ENCODE assay signal across 20 cellular contexts in genomic region chrX:40142417-40142816, GRCh38.
"Had no signal": no experiment of that assay in that cellular context is flagged by ENCODE, and none has a peak within 500 bp of the region (broad histone marks: within the 10 kb centered on the region; RNA-seq: fewer than 3 reads in every experiment).

No MANE protein-coding gene starts in this region.

- H3K4me1 ChIP-seq: colonic mucosa, foreskin keratinocyte had no signal

- FAIRE-seq: keratinocyte, small intestine had no signal

- H3K36me3 ChIP-seq: colonic mucosa, neural progenitor cell, ovary had no signal

- H3K4me2 ChIP-seq: neural progenitor cell had no signal

- DNase-seq: activated CD4-positive, alpha-beta memory T cell treated with anti-CD3 and anti-CD28 coated beads, Interleukin-2, amount 10 ng/mL, durations not matched to agents 7 days and 5 days; activated CD4-positive, alpha-beta T cell treated with anti-CD3 and anti-CD28 coated beads for 48 hours; activated CD4-positive, CD25-positive, alpha-beta regulatory T cell; activated CD8-positive, alpha-beta memory T cell treated with anti-CD3 and anti-CD28 coated beads, Interleukin-2, amount 10 ng/mL, durations not matched to agents 7 days and 5 days; activated naive CD4-positive, alpha-beta T cell; activated T-cell treated with anti-CD3 and anti-CD28 coated beads, Interleukin-2, amount 50 U/mL, for 1 hour; anterior cingulate cortex; colonic mucosa; foreskin keratinocyte; hippocampal formation; ovary; psoas muscle; small intestine; stimulated activated CD4-positive, alpha-beta T cell treated with anti-CD3 and anti-CD28 coated beads, Interleukin-15, amount 100 ng/mL, for 24 hours; stimulated activated CD4-positive, alpha-beta T cell treated with anti-CD3 and anti-CD28 coated beads, Interleukin-4, amount 100 ng/mL, for 1 hour; stimulated activated naive CD8-positive, alpha-beta T cell treated with anti-CD3 and anti-CD28 coated beads, Interleukin-15, amount 100 ng/mL, for 72 hours; T-cell had no signal

- H3K9me3 ChIP-seq: colonic mucosa, ovary, psoas muscle had no signal

- H3K9ac ChIP-seq: neural progenitor cell had no signal

- H3K4me3 ChIP-seq: colonic mucosa, lung, neural progenitor cell, ovary, psoas muscle had no signal

- H3K27ac ChIP-seq: colonic mucosa, foreskin keratinocyte, neural progenitor cell, psoas muscle had no signal

- H2AFZ ChIP-seq: neural progenitor cell had no signal

- H3K27me3 ChIP-seq: foreskin keratinocyte, ovary had no signal
